11 cellular contexts compared by ENCODE assay signal in the genomic region with DNA sequence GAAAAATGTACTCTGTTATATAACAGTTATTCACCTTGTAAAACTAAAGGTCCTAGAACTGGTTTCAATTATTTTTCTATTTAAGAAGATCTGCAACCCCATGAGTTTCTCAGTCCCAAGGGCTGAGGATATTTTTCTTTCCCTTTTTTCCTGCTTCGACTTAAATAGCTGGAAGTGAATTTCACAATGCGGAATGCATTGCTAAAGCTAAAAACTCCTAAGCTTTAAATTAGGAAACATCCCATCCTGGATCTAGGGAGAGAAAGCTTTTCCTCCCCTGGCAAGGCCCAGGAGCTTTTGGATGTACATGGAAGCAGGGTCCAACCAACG. TPM values are rescaled to one million over a fixed set of nuclear protein-coding genes. Genes with fewer than 3 reads are reported as not detected.
DNase-seq lines count a peak whose midpoint lies in the region; ATAC-seq, FAIRE-seq and TF ChIP-seq lines count a peak whose summit lies in the region.
"Had no signal": no experiment of that assay in that cellular context is flagged by ENCODE, and none has a peak within 500 bp of the region (broad histone marks: within the 10 kb centered on the region; RNA-seq: fewer than 3 reads in every experiment).

No MANE protein-coding gene starts in this region.

- POLR2A ChIA-PET in HepG2 (lab: Yijun Ruan, JAX) = no interaction called here

- H4K20me1 ChIP-seq in HepG2 (ENCODE audit: insufficient read depth, low read length) = no peaks in the 10 kb centered on the region

- TF ChIP-seq RAD21 in HepG2 (CRISPR knock-in tag; IDR thresholded peaks at IDR 0.05) = no peak

- no peak for TF ChIP-seq EP300 in HepG2 (IDR thresholded peaks at IDR 0.05; ENCODE audit: low read depth in 2 of 2, low read length in 2 of 2)
- no peak for TF ChIP-seq EP300 in HepG2 (CRISPR knock-in tag; IDR thresholded peaks at IDR 0.05; ENCODE audit: borderline replicate concordance)

- H3K4me3 ChIP-seq in brain microvascular endothelial cell (ENCODE audit: low read depth, low read length) (peak overlapping the region; percentile 65), HepG2 (replicated peaks in 1 of 3; ENCODE audit: insufficient read depth in 1 of 3, low read depth in 2 of 3, low read length in 3 of 3) (peak overlapping the region in 1 of 3 experiments; percentile 23; a peak in 2 of 6 replicates)

- no peak for TF ChIP-seq POLR2A in HepG2 (IDR thresholded peaks at IDR 0.05; ENCODE audit: insufficient read depth in 1 of 2, low read depth in 2 of 2, low read length in 2 of 2)

- TF ChIP-seq CTCF in brain microvascular endothelial cell (IDR thresholded peaks at IDR 0.05; ENCODE audit: low read depth, low read length, missing control alignments) (no peak), HepG2 (CRISPR knock-in tag; IDR thresholded peaks at IDR 0.05) (no peak)

- BruUV-seq in HepG2 (replicated peaks; lab: Mats Ljungman, UMichigan) = no TSS peak

- H3K4me1 ChIP-seq in HepG2 (ENCODE audit: insufficient read depth, low read length) = peaks cover 21% of the 10 kb centered on the region

- H3K79me2 ChIP-seq in HepG2 (ENCODE audit: insufficient read depth, low read length) = no peaks in the 10 kb centered on the region

- H3K36me3 ChIP-seq in brain microvascular endothelial cell (replicated peaks) (no peaks in the 10 kb centered on the region), HepG2 (replicated peaks in 1 of 2; ENCODE audit: control insufficient read depth in 1 of 2, insufficient read depth in 2 of 2, low read length in 2 of 2) (no peaks in the 10 kb centered on the region)

- CTCF ChIA-PET in HepG2 (lab: Yijun Ruan, JAX; ENCODE audit: low intra/inter-chr PET ratio, low total read pairs) = no interaction called here

- 77% methylated on average over 3 of the region's 3 CpGs for WGBS in HepG2 (ENCODE audit: low lambda C conversion rate)

- peak overlapping the region; percentile 34 for H3K4me2 ChIP-seq in HepG2 (ENCODE audit: low read depth, low read length)

- H3K9me3 ChIP-seq in HepG2 (ENCODE audit: low read length) = no peaks in the 10 kb centered on the region

- ATAC-seq in HepG2 (no peak), GM19395 (IDR thresholded peaks at IDR 0.05; ENCODE audit: unreplicated experiment) (no peak), GM21367 (IDR thresholded peaks at IDR 0.05; ENCODE audit: unreplicated experiment) (no peak)
- ATAC-seq: HCT116 had no signal

- H3K27me3 ChIP-seq in brain microvascular endothelial cell (replicated peaks) (no peaks in the 10 kb centered on the region), HepG2 (ENCODE audit: control insufficient read depth in 1 of 2, insufficient read depth in 2 of 2, low read length in 2 of 2) (peaks cover 4 to 21% of the 10 kb centered on the region in 2 experiments; a peak in 3 of 5 replicates)
- H3K27me3 ChIP-seq: foreskin keratinocyte had no signal

- intact Hi-C loops in HepG2 (cut with micrococcal nuclease; ENCODE audit: unreplicated experiment) = no loop called here

- no peak overlapping the region for H3K9ac ChIP-seq in HepG2 (ENCODE audit: insufficient read depth, low read depth, low read length)

- H3K27ac ChIP-seq in brain microvascular endothelial cell (peak overlapping the region; percentile 89), HepG2 (ENCODE audit: extremely low read length, insufficient read depth, low read length) (no peak overlapping the region)
- H3K27ac ChIP-seq: 22Rv1 had no signal

- in situ Hi-C loops in brain microvascular endothelial cell (cut with HindIII; ENCODE audit: low pct_ligation_motif_present, low sequenced_read_pairs) = no loop called here
- in situ Hi-C loops in HepG2 (cut with HindIII; ENCODE audit: extremely low pct_ligation_motif_present, low pct_unique_long_range_greater_than_20kb) = no loop called here

- no peak for FAIRE-seq in HepG2 (lab: Jason Lieb, UNC)

- DNase-seq in DMS53 treated with DMSO at 0.1 percent for 48 hours (lab: John Stamatoyannopoulos, UW; ENCODE audit: unreplicated experiment) = peak; percentile 32
- DNase-seq in DMS53 (lab: John Stamatoyannopoulos, UW) = no peak
- no peak for DNase-seq in brain microvascular endothelial cell
- no peak for DNase-seq in HepG2 (ENCODE audit: low spot score)
- peak; percentile 47 for DNase-seq in stromal cell of bone marrow (ENCODE audit: low read depth)
- no peak for DNase-seq in stimulated activated CD4-positive, alpha-beta T cell treated with anti-CD3 and anti-CD28 coated beads, Interleukin-1b, Interleukin-23, amount 100 ng/mL, for 48 hours
- DNase-seq: foreskin keratinocyte had no signal

- H2AFZ ChIP-seq in HepG2 (ENCODE audit: low read length) = no peak overlapping the region

TF ChIP-seq in HepG2, 621 proteins besides CTCF, POLR2A, EP300 and RAD21:
- TF ChIP-seq TRIM24 (CRISPR knock-in tag; IDR thresholded peaks at IDR 0.05) = no peak
- TF ChIP-seq TCF7L2 (IDR thresholded peaks at IDR 0.05; ENCODE audit: low read depth, low read length) = no peak
- no peak for TF ChIP-seq FOXK1 (CRISPR knock-in tag; IDR thresholded peaks at IDR 0.05; ENCODE audit: borderline replicate concordance, low read depth)
- TF ChIP-seq ZNF598 (CRISPR knock-in tag; IDR thresholded peaks at IDR 0.05; ENCODE audit: borderline replicate concordance) = no peak
- no peak for TF ChIP-seq ISX (CRISPR knock-in tag; conservative IDR thresholded peaks at IDR 0.05)
- no peak for TF ChIP-seq ZNF75D (CRISPR knock-in tag; IDR thresholded peaks at IDR 0.05; ENCODE audit: borderline replicate concordance)
- TF ChIP-seq ZSCAN25 (CRISPR knock-in tag; IDR thresholded peaks at IDR 0.05) = no peak
- no peak for TF ChIP-seq ATRX (CRISPR knock-in tag; IDR thresholded peaks at IDR 0.05; ENCODE audit: borderline replicate concordance)
- no peak for TF ChIP-seq TMF1 (CRISPR knock-in tag; IDR thresholded peaks at IDR 0.05; ENCODE audit: low read depth)
- TF ChIP-seq HNF4G (IDR thresholded peaks at IDR 0.05; ENCODE audit: borderline replicate concordance, low read depth, low read length) = no peak
- no peak for TF ChIP-seq HNF4G (CRISPR knock-in tag; IDR thresholded peaks at IDR 0.05; ENCODE audit: borderline replicate concordance, low read depth)
- no peak for TF ChIP-seq ZNF317 (CRISPR knock-in tag; IDR thresholded peaks at IDR 0.05)

RNA-seq across cellular contexts. Expression of gene RFX8, which starts 1.4 kb away (rescaled TPM):
- not detected in 2 replicates for total RNA-seq in HepG2 (2016; rRNA removed; fragmentation: Illumina TruSeq; extraction: Trizol)
- not detected in 2 replicates for total RNA-seq in HepG2 (2016; cell fraction: cytosol; rRNA removed; fragmentation: Illumina TruSeq; extraction: Trizol; ENCODE audit: low read depth)
- not detected in 2 replicates for total RNA-seq in HepG2 (2016; cell fraction: insoluble cytoplasmic fraction; rRNA removed; fragmentation: Illumina TruSeq; extraction: Trizol)
- total RNA-seq in HepG2 (2016; cell fraction: membrane; rRNA removed; fragmentation: Illumina TruSeq; extraction: Trizol) = not detected in 2 replicates
- total RNA-seq in HepG2 (2016; cell fraction: nucleus; rRNA removed; fragmentation: Illumina TruSeq; extraction: Trizol) = not detected in 2 replicates
- not detected in 2 replicates for polyA plus RNA-seq in HepG2 (2011; rRNA removed)
- polyA plus RNA-seq in HepG2 (2011; cell fraction: cytosol; rRNA removed) = not detected in 2 replicates
- polyA plus RNA-seq in HepG2 (2011; cell fraction: nucleus; rRNA removed) = not detected in 2 replicates
- polyA plus RNA-seq in HepG2 (2012) = not detected in 2 replicates
- not detected in 2 replicates for polyA plus RNA-seq in HepG2 (2016; cell fraction: cytosol; fragmentation: Illumina TruSeq; extraction: Trizol; ENCODE audit: low read depth)
- not detected in 2 replicates for polyA plus RNA-seq in HepG2 (2016; cell fraction: insoluble cytoplasmic fraction; fragmentation: Illumina TruSeq; extraction: Trizol; ENCODE audit: low read depth)
- polyA plus RNA-seq in HepG2 (2016; cell fraction: membrane; fragmentation: Illumina TruSeq; extraction: Trizol; ENCODE audit: low read depth) = not detected in 2 replicates
- polyA plus RNA-seq in HepG2 (2016; cell fraction: nucleus; fragmentation: Illumina TruSeq; extraction: Trizol; ENCODE audit: insufficient read depth, low read depth) = not detected in 2 replicates
- polyA minus RNA-seq in HepG2 (2011; rRNA and poly(A)+ RNA removed; ENCODE audit: low replicate concordance) = not detected in 2 replicates
- not detected in 2 replicates for polyA minus RNA-seq in HepG2 (2011; cell fraction: cytosol; rRNA and poly(A)+ RNA removed)
- not detected in 2 replicates for polyA minus RNA-seq in HepG2 (2011; cell fraction: nucleus; rRNA and poly(A)+ RNA removed)

Comparison
In these comparisons a context has a peak if more than half of its experiments do, and no peak if none do; other contexts are left out.
1. DNase-seq: peak in DMS53 treated with DMSO at 0.1 percent for 48 hours (single experiment) and stromal cell of bone marrow (single experiment); none in DMS53 (single experiment), brain microvascular endothelial cell (single experiment), HepG2 (single experiment) and stimulated activated CD4-positive, alpha-beta T cell treated with anti-CD3 and anti-CD28 coated beads, Interleukin-1b, Interleukin-23, amount 100 ng/mL, for 48 hours (single experiment).